ENCODE assay signal across 8 cellular contexts in the genomic region with DNA sequence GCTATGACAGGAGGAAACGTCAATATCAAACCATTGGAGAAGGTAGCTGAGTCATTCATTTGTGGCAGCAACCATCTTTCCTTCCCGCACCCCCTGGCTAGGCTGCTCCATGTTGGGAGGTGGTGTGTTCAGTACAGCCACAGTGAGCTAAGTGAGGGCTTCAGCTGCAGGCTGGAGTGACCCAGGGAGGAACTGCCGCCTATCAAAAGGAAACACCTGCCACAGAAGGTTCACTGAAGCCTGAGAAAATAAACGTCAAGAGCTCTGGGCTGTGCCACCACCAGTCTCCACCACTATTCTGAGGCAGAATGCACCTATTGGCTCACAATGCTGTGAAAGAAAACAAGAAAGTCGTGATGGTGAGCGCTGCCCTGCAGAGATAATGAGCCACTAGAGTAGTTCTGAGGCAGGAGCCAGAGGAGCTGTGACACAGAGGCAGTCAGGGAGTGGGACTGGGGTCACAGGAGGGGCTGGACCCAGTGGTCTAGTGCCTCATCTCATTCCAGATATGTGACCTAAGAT. TPM values are rescaled to one million over a fixed set of nuclear protein-coding genes. Genes with fewer than 3 reads are reported as not detected.
DNase-seq lines count a peak whose midpoint lies in the region; ATAC-seq and TF ChIP-seq lines count a peak whose summit lies in the region.

No MANE protein-coding gene starts in this region.

- POLR2A ChIA-PET in CD4-positive, alpha-beta memory T cell (lab: Charles Lee; ENCODE audit: partially characterized antibody) = interaction anchor here (0.7 to 15.2 kb wide), 26 partner anchors 8 to 603 kb away, joined by 3 to 531 read pairs (median 4); a partner anchor contains a TSS

- peak overlapping the region; percentile 92 to 100 (median 98) for H3K27ac Mint-ChIP-seq in CD4-positive, alpha-beta memory T cell

- H3K27ac ChIP-seq in CD4-positive, alpha-beta memory T cell (ENCODE audit: low read depth, low read length) = peak overlapping the region; percentile 86
- peak overlapping the region; percentile 94 for H3K27ac ChIP-seq in SU-DHL-6 (ENCODE audit: low read depth, low read length)

- H3K4me3 Mint-ChIP-seq in CD4-positive, alpha-beta memory T cell = peak overlapping the region; percentile 84 to 94 (median 92)

- peak overlapping the region; percentile 99 for H3K4me2 ChIP-seq in SU-DHL-6 (ENCODE audit: low read depth, low read length, poor library complexity, severe bottlenecking)

- TF ChIP-seq CTCF in SU-DHL-6 (IDR thresholded peaks at IDR 0.05; ENCODE audit: insufficient read depth, low read length, poor library complexity, severe bottlenecking) = no peak

- H3K4me3 ChIP-seq in CD4-positive, alpha-beta memory T cell (ENCODE audit: low read length in 2 of 2) = peak overlapping the region; percentile 71 to 87
- H3K4me3 ChIP-seq in SU-DHL-6 (ENCODE audit: insufficient read depth, low read length, poor library complexity, severe bottlenecking) = peak overlapping the region; percentile 59

- H3K36me3 Mint-ChIP-seq in CD4-positive, alpha-beta memory T cell = peaks cover 15 to 19% of the 10 kb centered on the region in 2 donors

- DNase-seq in CD4-positive, alpha-beta memory T cell = peak; percentile 78 to 86 (median 82)
- DNase-seq in activated naive CD8-positive, alpha-beta T cell treated with anti-CD3 and anti-CD28 coated beads, Interleukin-2, amount 50 U/mL, for 16 hours (ENCODE audit: low read depth, low spot score) = peak; percentile 22
- peak; percentile 24 to 36 (median 35) for DNase-seq in stimulated activated CD4-positive, alpha-beta T cell treated with anti-CD3 and anti-CD28 coated beads, TNF-alpha, amount 100 ng/mL, for 48 hours (ENCODE audit: low read depth in 3 of 3)
- DNase-seq in midbrain (lab: John Stamatoyannopoulos, UW) (no peak), DMS 273 (lab: John Stamatoyannopoulos, UW; ENCODE audit: unreplicated experiment) (no peak)

- no peak overlapping the region for H2AFZ ChIP-seq in SU-DHL-6 (ENCODE audit: low read depth, low read length, severe bottlenecking)

- H3K27me3 ChIP-seq in CD4-positive, alpha-beta memory T cell (ENCODE audit: insufficient read depth, low read length) = no peaks in the 10 kb centered on the region
- no peaks in the 10 kb centered on the region for H3K27me3 ChIP-seq in SU-DHL-6 (ENCODE audit: low read length)

- no peaks in the 10 kb centered on the region for H3K36me3 ChIP-seq in CD4-positive, alpha-beta memory T cell (ENCODE audit: insufficient read depth, low read length)
- peaks cover 7% of the 10 kb centered on the region; the same call in 1 of the 2 replicates for H3K36me3 ChIP-seq in SU-DHL-6 (ENCODE audit: low read length)

- peaks cover 18% of the 10 kb centered on the region; the same call in 1 of the 2 replicates for H3K79me2 ChIP-seq in SU-DHL-6 (ENCODE audit: insufficient read depth, low read length)

- peak overlapping the region; percentile 81 for H3K9ac ChIP-seq in SU-DHL-6 (ENCODE audit: low read length)

- peaks cover 61 to 89% (median 75%) of the 10 kb centered on the region in 4 donors for H3K4me1 Mint-ChIP-seq in CD4-positive, alpha-beta memory T cell

- intact Hi-C loops in CD4-positive, alpha-beta memory T cell (cut with micrococcal nuclease) = loop anchor here (1.0 to 5.0 kb wide), 4 partner anchors 24 to 138 kb away; a partner anchor contains a TSS

- no peaks in the 10 kb centered on the region for H3K9me3 ChIP-seq in CD4-positive, alpha-beta memory T cell (ENCODE audit: control insufficient read depth in 1 of 2, low read length in 2 of 2)
- H3K9me3 ChIP-seq in SU-DHL-6 (ENCODE audit: insufficient read depth, low read length) = no peaks in the 10 kb centered on the region

- no peaks in the 10 kb centered on the region for H3K9me2 ChIP-seq in SU-DHL-6 (replicated peaks; ENCODE audit: insufficient read depth, low read length)

- H3K9me3 Mint-ChIP-seq in CD4-positive, alpha-beta memory T cell = peaks cover 0 to 6% (median 0%) of the 10 kb centered on the region in 8 donors

- peak; percentile 47 for ATAC-seq in GM19351 (IDR thresholded peaks at IDR 0.05; ENCODE audit: unreplicated experiment)
- peak; percentile 48 for ATAC-seq in HG03457 (IDR thresholded peaks at IDR 0.05; ENCODE audit: unreplicated experiment)

- peaks cover 74% of the 10 kb centered on the region for H3K4me1 ChIP-seq in CD4-positive, alpha-beta memory T cell (ENCODE audit: insufficient read depth, low read length)

- H3K27me3 Mint-ChIP-seq in CD4-positive, alpha-beta memory T cell = no peaks in the 10 kb centered on the region

- no peaks in the 10 kb centered on the region for H4K20me1 ChIP-seq in SU-DHL-6 (ENCODE audit: low read depth, low read length)

- H3F3A ChIP-seq in SU-DHL-6 (ENCODE audit: insufficient read depth) = peaks cover 25% of the 10 kb centered on the region

- CTCF ChIA-PET in CD4-positive, alpha-beta memory T cell (lab: Charles Lee; ENCODE audit: partially characterized antibody) = interaction anchor here (1.0 to 4.9 kb wide), 6 partner anchors 28 to 198 kb away, joined by 3 to 32 read pairs (median 3); no protein-coding TSS in a partner anchor

RNA-seq across cellular contexts. Expression of a gene that starts 34.8 kb away (rescaled TPM):
- total RNA-seq in CD4-positive, alpha-beta memory T cell = 100 to 1,000 TPM; 224 to 226 TPM
- polyA plus RNA-seq in CD4-positive, alpha-beta memory T cell = 100 to 1,000 TPM; 281 to 288 TPM

Comparison
In these comparisons a context has a peak if more than half of its experiments do, and no peak if none do; other contexts are left out.
1. DNase-seq: peak in CD4-positive, alpha-beta memory T cell (5 of 5), activated naive CD8-positive, alpha-beta T cell treated with anti-CD3 and anti-CD28 coated beads, Interleukin-2, amount 50 U/mL, for 16 hours (single experiment) and stimulated activated CD4-positive, alpha-beta T cell treated with anti-CD3 and anti-CD28 coated beads, TNF-alpha, amount 100 ng/mL, for 48 hours (3 of 3); none in midbrain (single experiment) and DMS 273 (single experiment).